Comparison of ENCODE assay signal across 10 cellular contexts in genomic region chr2:70325875-70326274, GRCh38.
"Had no signal": no experiment of that assay in that cellular context is flagged by ENCODE, and none has a peak within 500 bp of the region (broad histone marks: within the 10 kb centered on the region; RNA-seq: fewer than 3 reads in every experiment).

No MANE protein-coding gene starts in this region.

- DNase-seq: H9, HCEC 1CT, HFFc6, IMR-90, KBM-7 had no signal

- ATAC-seq: GM23338 had no signal

- H3K4me2 ChIP-seq: GM23338, KMS-11 had no signal

- H3K4me3 Mint-ChIP-seq: GM23338, H9, HFFc6 had no signal

- H3K27ac Mint-ChIP-seq: GM23338, H9, HFFc6 had no signal

- H2AFZ ChIP-seq: GM23338 had no signal

- FAIRE-seq: H1, H54 had no signal

- H3K4me3 ChIP-seq: GM23338 had no signal

- H3K9ac ChIP-seq: KMS-11 had no signal

- H3K27ac ChIP-seq: HL-60, KMS-11 had no signal

- H3K9me3 Mint-ChIP-seq: GM23338, H9, HFFc6 had no signal
